1 cellular context compared by ENCODE assay signal in the genomic region with DNA sequence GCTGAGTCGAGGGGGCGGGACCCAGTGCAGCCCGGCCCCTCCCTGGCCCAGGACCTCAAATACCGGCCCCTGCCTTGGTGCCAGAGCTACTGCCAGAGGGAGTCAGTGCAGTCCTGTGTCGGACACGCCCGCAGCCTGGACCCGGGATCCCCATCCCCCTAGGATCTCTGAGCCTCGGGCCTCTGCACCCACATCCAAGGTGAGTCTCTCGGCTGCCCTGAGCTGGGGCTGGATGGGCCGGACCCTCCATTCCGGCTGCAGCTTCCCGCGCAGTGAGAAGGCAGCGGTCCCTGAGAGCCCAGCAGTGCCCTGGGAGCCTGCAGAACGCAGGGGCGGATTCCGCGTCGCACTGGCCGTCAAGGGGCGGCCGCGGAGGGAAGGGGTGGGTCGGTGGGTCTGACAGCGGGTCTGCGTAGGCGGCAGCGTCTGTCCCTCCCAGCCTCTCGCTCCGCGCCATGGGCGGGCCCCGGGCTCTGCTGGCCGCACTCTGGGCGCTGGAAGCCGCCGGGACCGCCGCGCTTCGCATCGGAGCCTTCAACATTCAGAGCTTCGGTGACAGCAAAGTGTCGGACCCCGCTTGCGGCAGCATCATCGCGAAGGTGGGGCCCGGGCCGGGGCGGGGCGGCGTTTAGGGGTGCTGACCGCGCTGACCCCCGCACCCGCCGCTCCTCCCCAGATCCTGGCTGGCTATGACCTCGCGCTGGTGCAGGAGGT.
A peak's percentile ranks its signal among the peaks of the same experiment; 100 is the strongest.
TF ChIP-seq lines count a peak whose summit lies in the region.

DNASE1L2 (plus strand) TSS at position 83 of the 714 bp plus-strand sequence; CDS start at position 456, 373 bp downstream.

TF ChIP-seq in WTC11, 78 proteins besides CTCF, POLR2A, EP300 and RAD21 (continued from another document):
- TF ChIP-seq, protein P1, sequence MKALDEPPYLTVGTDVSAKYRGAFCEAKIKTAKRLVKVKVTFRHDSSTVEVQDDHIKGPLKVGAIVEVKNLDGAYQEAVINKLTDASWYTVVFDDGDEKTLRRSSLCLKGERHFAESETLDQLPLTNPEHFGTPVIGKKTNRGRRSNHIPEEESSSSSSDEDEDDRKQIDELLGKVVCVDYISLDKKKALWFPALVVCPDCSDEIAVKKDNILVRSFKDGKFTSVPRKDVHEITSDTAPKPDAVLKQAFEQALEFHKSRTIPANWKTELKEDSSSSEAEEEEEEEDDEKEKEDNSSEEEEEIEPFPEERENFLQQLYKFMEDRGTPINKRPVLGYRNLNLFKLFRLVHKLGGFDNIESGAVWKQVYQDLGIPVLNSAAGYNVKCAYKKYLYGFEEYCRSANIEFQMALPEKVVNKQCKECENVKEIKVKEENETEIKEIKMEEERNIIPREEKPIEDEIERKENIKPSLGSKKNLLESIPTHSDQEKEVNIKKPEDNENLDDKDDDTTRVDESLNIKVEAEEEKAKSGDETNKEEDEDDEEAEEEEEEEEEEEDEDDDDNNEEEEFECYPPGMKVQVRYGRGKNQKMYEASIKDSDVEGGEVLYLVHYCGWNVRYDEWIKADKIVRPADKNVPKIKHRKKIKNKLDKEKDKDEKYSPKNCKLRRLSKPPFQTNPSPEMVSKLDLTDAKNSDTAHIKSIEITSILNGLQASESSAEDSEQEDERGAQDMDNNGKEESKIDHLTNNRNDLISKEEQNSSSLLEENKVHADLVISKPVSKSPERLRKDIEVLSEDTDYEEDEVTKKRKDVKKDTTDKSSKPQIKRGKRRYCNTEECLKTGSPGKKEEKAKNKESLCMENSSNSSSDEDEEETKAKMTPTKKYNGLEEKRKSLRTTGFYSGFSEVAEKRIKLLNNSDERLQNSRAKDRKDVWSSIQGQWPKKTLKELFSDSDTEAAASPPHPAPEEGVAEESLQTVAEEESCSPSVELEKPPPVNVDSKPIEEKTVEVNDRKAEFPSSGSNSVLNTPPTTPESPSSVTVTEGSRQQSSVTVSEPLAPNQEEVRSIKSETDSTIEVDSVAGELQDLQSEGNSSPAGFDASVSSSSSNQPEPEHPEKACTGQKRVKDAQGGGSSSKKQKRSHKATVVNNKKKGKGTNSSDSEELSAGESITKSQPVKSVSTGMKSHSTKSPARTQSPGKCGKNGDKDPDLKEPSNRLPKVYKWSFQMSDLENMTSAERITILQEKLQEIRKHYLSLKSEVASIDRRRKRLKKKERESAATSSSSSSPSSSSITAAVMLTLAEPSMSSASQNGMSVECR (CRISPR knock-in tag; IDR thresholded peaks at IDR 0.05; ENCODE audit: borderline replicate concordance): peak; percentile 49; the same call in 1 of the 2 replicates
- no peak for TF ChIP-seq E2F5 (CRISPR knock-in tag; IDR thresholded peaks at IDR 0.05)
